Comparison of ENCODE assay signal across 8 cellular contexts in genomic region chr12:50505386-50505827, GRCh38. TPM values are rescaled to one million over a fixed set of nuclear protein-coding genes. Genes with fewer than 3 reads are reported as not detected.
A peak's percentile ranks its signal among the peaks of the same experiment; 100 is the strongest.
DNase-seq lines count a peak whose midpoint lies in the region; ATAC-seq and TF ChIP-seq lines count a peak whose summit lies in the region.

No MANE protein-coding gene starts in this region.

- H3K4me1 ChIP-seq in BLaER1, result peaks cover 32% of the 10 kb centered on the region

- H3K27ac ChIP-seq in BLaER1 (peak overlapping the region; percentile 94), dorsolateral prefrontal cortex (peak overlapping the region; percentile 77 to 100 (median 99))

- peaks cover 41% of the 10 kb centered on the region for H4K20me1 ChIP-seq in BLaER1

- H3K36me3 ChIP-seq in BLaER1, result no peaks in the 10 kb centered on the region

- H3K9ac ChIP-seq in BLaER1, result peak overlapping the region; percentile 97

- intact Hi-C loops in dorsolateral prefrontal cortex (cut with DNase I), result loop anchor here (2.0 to 10.0 kb wide), 7 partner anchors 67 to 259 kb away; partner anchors contain the start of gene ATF1 (in 1 of the 2)

- peak overlapping the region; percentile 92 for H3K27ac Mint-ChIP-seq in memory B cell

- peaks cover 12% of the 10 kb centered on the region for H3K9me3 ChIP-seq in BLaER1

- peaks cover 2% of the 10 kb centered on the region for H3K36me3 Mint-ChIP-seq in memory B cell

- peak; percentile 35 for ATAC-seq in GM19035 (IDR thresholded peaks at IDR 0.05; ENCODE audit: unreplicated experiment)
- ATAC-seq in HG03354 (IDR thresholded peaks at IDR 0.05; ENCODE audit: poor library complexity, severe bottlenecking, unreplicated experiment), result peak; percentile 20
- peak; percentile 16 for ATAC-seq in memory B cell (ENCODE audit: low read depth)

- no peaks in the 10 kb centered on the region for H3K9me3 Mint-ChIP-seq in memory B cell

- H3K27me3 ChIP-seq in BLaER1, result no peaks in the 10 kb centered on the region
- no peaks in the 10 kb centered on the region for H3K27me3 ChIP-seq in dorsolateral prefrontal cortex

- H3K4me3 Mint-ChIP-seq in memory B cell, result peak overlapping the region; percentile 95

- DNase-seq in UCSD-AML1 (lab: John Stamatoyannopoulos, UW; ENCODE audit: unreplicated experiment) (peak; percentile 61), dorsolateral prefrontal cortex (peak in 4 of 10 donors; percentile 31 to 56 (median 38)), memory B cell (ENCODE audit: low spot score in 2 of 2) (no peak), GM19238 (ENCODE audit: insufficient read length, low spot score) (no peak)
- DNase-seq in stimulated activated naive CD4-positive, alpha-beta T cell (lab: John Stamatoyannopoulos, UW), result peak in 4 of 6 experiments; percentile 35 to 66 (median 57)

- no peak for TF ChIP-seq CTCF in dorsolateral prefrontal cortex (IDR thresholded peaks at IDR 0.05 in 54 of 56, conservative IDR thresholded peaks at IDR 0.05 in 2 of 56; ENCODE audit: low read depth in 1 of 56, partially characterized antibody in 56 of 56)

- no peaks in the 10 kb centered on the region for H3K27me3 Mint-ChIP-seq in memory B cell

- peaks cover 36% of the 10 kb centered on the region for H3K4me1 Mint-ChIP-seq in memory B cell

- H3K4me3 ChIP-seq in BLaER1 (peak overlapping the region; percentile 96), dorsolateral prefrontal cortex (peak overlapping the region; percentile 65 to 97 (median 90))

- H3K4me2 ChIP-seq in BLaER1, result peak overlapping the region; percentile 87

RNA-seq across cellular contexts. Expression of gene DIP2B, which starts 0.6 kb away (rescaled TPM):
- 100 to 1,000 TPM in 28 of 120 experiments, 10 to 100 TPM in 92; 46.7 to 192 (median 81.6) TPM for total RNA-seq in dorsolateral prefrontal cortex

Comparison
In these comparisons a context has a peak if more than half of its experiments do, and no peak if none do; other contexts are left out.
1. DNase-seq: peak in UCSD-AML1 (single experiment) and stimulated activated naive CD4-positive, alpha-beta T cell (4 of 6); none in memory B cell (0 of 2) and GM19238 (single experiment).
2. Peak in every context shown above with its lines, with median percentiles within 50 percentile points of each other: ATAC-seq.